Comparison of ENCODE assay signal across 8 cellular contexts in genomic region chrX:111680988-111681779, GRCh38. TPM values are rescaled to one million over a fixed set of nuclear protein-coding genes. Genes with fewer than 3 reads are reported as not detected.
DNase-seq lines count a peak whose midpoint lies in the region; ATAC-seq and TF ChIP-seq lines count a peak whose summit lies in the region.

TSS of gene ALG13 (plus strand) at chrX:111681170. CDS start at chrX:111681219, 49 bp downstream.

- DNase-seq in NCI-H526 treated with DMSO at 0.1 percent for 48 hours (lab: John Stamatoyannopoulos, UW) (peak; percentile 56), cortex of kidney (lab: John Stamatoyannopoulos, UW) (peak; percentile 11), left colon (peak; percentile 87 to 90)
- peak; percentile 88 for DNase-seq in activated CD4-positive, alpha-beta T cell treated with anti-CD3 and anti-CD28 coated beads, Interleukin-2, amount 10 ng/mL, durations not matched to agents 7 days and 5 days
- DNase-seq in stimulated activated CD4-positive, alpha-beta T cell treated with anti-CD3 and anti-CD28 coated beads, Interleukin-1b, Interleukin-23, amount 100 ng/mL, for 48 hours: peak; percentile 87

- peaks cover 21% of the 10 kb centered on the region for H3K4me1 Mint-ChIP-seq in activated CD4-positive, alpha-beta T cell treated with anti-CD3 and anti-CD28 coated beads, Interleukin-2, amount 10 ng/mL, durations not matched to agents 7 days and 5 days

- CTCF ChIA-PET in activated CD4-positive, alpha-beta T cell treated with anti-CD3 and anti-CD28 coated beads, Interleukin-2, amount 10 ng/mL, durations not matched to agents 7 days and 5 days (lab: Charles Lee): interaction anchor here (1.1 to 1.3 kb wide), 3 partner anchors 17 to 62 kb away, joined by 3 to 4 read pairs (median 4); no protein-coding TSS in a partner anchor

- H3K4me3 Mint-ChIP-seq in activated CD4-positive, alpha-beta T cell treated with anti-CD3 and anti-CD28 coated beads, Interleukin-2, amount 10 ng/mL, durations not matched to agents 7 days and 5 days: peak within 1 kb of the TSS; percentile 86

- POLR2A ChIA-PET in activated CD4-positive, alpha-beta T cell treated with anti-CD3 and anti-CD28 coated beads, Interleukin-2, amount 10 ng/mL, durations not matched to agents 7 days and 5 days (lab: Charles Lee): interaction anchor here (0.8 kb wide), 1 partner anchor 38 kb away, joined by 3 read pairs; no protein-coding TSS in a partner anchor

- ATAC-seq in GM19328 (IDR thresholded peaks at IDR 0.05; ENCODE audit: unreplicated experiment) (peak; percentile 97), HG03520 (IDR thresholded peaks at IDR 0.05; ENCODE audit: unreplicated experiment) (peak; percentile 98), left colon (peak; percentile 95)

- H3K27ac Mint-ChIP-seq in activated CD4-positive, alpha-beta T cell treated with anti-CD3 and anti-CD28 coated beads, Interleukin-2, amount 10 ng/mL, durations not matched to agents 7 days and 5 days: peak within 1 kb of the TSS; percentile 98

- peak within 1 kb of the TSS; percentile 99 for H3K27ac ChIP-seq in C4-2B

- H3K36me3 Mint-ChIP-seq in activated CD4-positive, alpha-beta T cell treated with anti-CD3 and anti-CD28 coated beads, Interleukin-2, amount 10 ng/mL, durations not matched to agents 7 days and 5 days (ENCODE audit: low read depth): peaks cover 25% of the 10 kb centered on the region

- no peaks in the 10 kb centered on the region for H3K9me3 Mint-ChIP-seq in activated CD4-positive, alpha-beta T cell treated with anti-CD3 and anti-CD28 coated beads, Interleukin-2, amount 10 ng/mL, durations not matched to agents 7 days and 5 days

- intact Hi-C loops in left colon (cut with DNase I, micrococcal nuclease): no loop called here

- no peaks in the 10 kb centered on the region for H3K27me3 Mint-ChIP-seq in activated CD4-positive, alpha-beta T cell treated with anti-CD3 and anti-CD28 coated beads, Interleukin-2, amount 10 ng/mL, durations not matched to agents 7 days and 5 days

- TF ChIP-seq CTCF in C4-2B (conservative IDR thresholded peaks at IDR 0.05): peak; percentile 77

RNA-seq across cellular contexts. Expression of gene ALG13, which starts in this region (rescaled TPM):
- total RNA-seq in activated CD4-positive, alpha-beta T cell treated with anti-CD3 and anti-CD28 coated beads, Interleukin-2, amount 10 ng/mL, durations not matched to agents 7 days and 5 days: 10 to 100 TPM; 36.9 to 52.1 TPM
- 10 to 100 TPM; 47.7 to 57.6 TPM for total RNA-seq in left colon

Comparison
In these comparisons a context has a peak if more than half of its experiments do, and no peak if none do; other contexts are left out.
1. Peak in every context shown above with its lines: DNase-seq, ATAC-seq and H3K27ac ChIP-seq.
2. DNase-seq: peak in every context shown above with its lines; median percentile 88 in left colon; 88 in activated CD4-positive, alpha-beta T cell treated with anti-CD3 and anti-CD28 coated beads, Interleukin-2, amount 10 ng/mL, durations not matched to agents 7 days and 5 days; 87 in stimulated activated CD4-positive, alpha-beta T cell treated with anti-CD3 and anti-CD28 coated beads, Interleukin-1b, Interleukin-23, amount 100 ng/mL, for 48 hours; 56 in NCI-H526 treated with DMSO at 0.1 percent for 48 hours; 11 in cortex of kidney.